ENCODE assay signal across 16 cellular contexts in genomic region chr3:277873-278272, GRCh38.
DNase-seq lines count a peak whose midpoint lies in the region; ATAC-seq and TF ChIP-seq lines count a peak whose summit lies in the region.
"Had no signal": no experiment of that assay in that cellular context is flagged by ENCODE, and none has a peak within 500 bp of the region (broad histone marks: within the 10 kb centered on the region; RNA-seq: fewer than 3 reads in every experiment).

No MANE protein-coding gene starts in this region.

- H3K27me3 ChIP-seq in dorsolateral prefrontal cortex: peaks cover 0 to 3% (median 0%) of the 10 kb centered on the region in 45 donors
- no peaks in the 10 kb centered on the region for H3K27me3 ChIP-seq in upper lobe of right lung
- no peaks in the 10 kb centered on the region for H3K27me3 ChIP-seq in osteoblast (ENCODE audit: insufficient read depth, low read length)
- H3K27me3 ChIP-seq: breast epithelium, right atrium auricular region had no signal

- intact Hi-C loops in dorsolateral prefrontal cortex (cut with DNase I): no loop called here
- intact Hi-C loops in upper lobe of right lung (cut with DNase I): no loop called here

- no peaks in the 10 kb centered on the region for H4K20me1 ChIP-seq in osteoblast (ENCODE audit: insufficient read depth, low read length)

- TF ChIP-seq CTCF in dorsolateral prefrontal cortex (IDR thresholded peaks at IDR 0.05 in 54 of 56, conservative IDR thresholded peaks at IDR 0.05 in 2 of 56; ENCODE audit: low read depth in 1 of 56, partially characterized antibody in 56 of 56) (no peak), upper lobe of right lung (IDR thresholded peaks at IDR 0.05) (no peak), osteoblast (IDR thresholded peaks at IDR 0.05; ENCODE audit: extremely low read depth, low read depth, low read length) (no peak)

- H3K4me1 ChIP-seq in upper lobe of right lung (no peaks in the 10 kb centered on the region), osteoblast (ENCODE audit: insufficient read depth, low read length) (no peaks in the 10 kb centered on the region)
- H3K4me1 ChIP-seq: breast epithelium, right atrium auricular region had no signal

- H3K27ac ChIP-seq in dorsolateral prefrontal cortex (peak overlapping the region in 54 of 59 donors; percentile 11 to 87 (median 74)), upper lobe of right lung (peak overlapping the region; percentile 26), osteoblast (ENCODE audit: low read depth, low read length) (no peak overlapping the region)
- H3K27ac ChIP-seq: right atrium auricular region had no signal

- H3K9me3 ChIP-seq in upper lobe of right lung (no peaks in the 10 kb centered on the region), osteoblast (ENCODE audit: low read depth, low read length) (no peaks in the 10 kb centered on the region)

- H3K79me2 ChIP-seq in osteoblast (ENCODE audit: insufficient read depth, low read length): no peaks in the 10 kb centered on the region

- no peak overlapping the region for H2AFZ ChIP-seq in osteoblast (ENCODE audit: low read length)

- H3K36me3 ChIP-seq in upper lobe of right lung: no peaks in the 10 kb centered on the region
- H3K36me3 ChIP-seq in osteoblast (ENCODE audit: insufficient read depth, low read length): no peaks in the 10 kb centered on the region
- H3K36me3 ChIP-seq: breast epithelium, right atrium auricular region had no signal

- peak; percentile 20 for DNase-seq in NCI-H1694 treated with DMSO at 0.1 percent for 48 hours (lab: John Stamatoyannopoulos, UW)
- DNase-seq in NCI-H1694 (lab: John Stamatoyannopoulos, UW): no peak
- DNase-seq in dorsolateral prefrontal cortex: no peak
- no peak for DNase-seq in upper lobe of right lung
- DNase-seq in stimulated activated CD4-positive, alpha-beta T cell treated with anti-CD3 and anti-CD28 coated beads, Interleukin-4, amount 100 ng/mL, for 1 hour: no peak
- DNase-seq in RKO (ENCODE audit: low spot score): no peak
- DNase-seq in osteoblast (ENCODE audit: insufficient read length, low spot score, missing footprints): no peak
- DNase-seq: 8988T; activated CD4-positive, CD25-positive, alpha-beta regulatory T cell; activated CD8-positive, alpha-beta memory T cell treated with anti-CD3 and anti-CD28 coated beads, Interleukin-2, amount 50 U/mL, for 4 hours; effector CD8-positive, alpha-beta T cell; stimulated activated CD4-positive, alpha-beta T cell treated with anti-CD3 and anti-CD28 coated beads, Interleukin-1b, Interleukin-23, amount 100 ng/mL, for 48 hours had no signal

- H3K4me2 ChIP-seq in osteoblast (ENCODE audit: insufficient read depth, low read length): no peak overlapping the region

- ATAC-seq in HG03439 (IDR thresholded peaks at IDR 0.05; ENCODE audit: unreplicated experiment) (peak; percentile 17), upper lobe of right lung (no peak)
- ATAC-seq: activated naive CD4-positive, alpha-beta T cell treated with anti-CD3 and anti-CD28 coated beads, Interleukin-2, amount 50 U/mL, for 72 hours had no signal

- H3K4me3 ChIP-seq in dorsolateral prefrontal cortex (no peak overlapping the region), upper lobe of right lung (no peak overlapping the region), osteoblast (ENCODE audit: insufficient read depth, low read length) (no peak overlapping the region)
- H3K4me3 ChIP-seq: breast epithelium, right atrium auricular region had no signal
